27 cellular contexts compared by ENCODE assay signal in the genomic region with DNA sequence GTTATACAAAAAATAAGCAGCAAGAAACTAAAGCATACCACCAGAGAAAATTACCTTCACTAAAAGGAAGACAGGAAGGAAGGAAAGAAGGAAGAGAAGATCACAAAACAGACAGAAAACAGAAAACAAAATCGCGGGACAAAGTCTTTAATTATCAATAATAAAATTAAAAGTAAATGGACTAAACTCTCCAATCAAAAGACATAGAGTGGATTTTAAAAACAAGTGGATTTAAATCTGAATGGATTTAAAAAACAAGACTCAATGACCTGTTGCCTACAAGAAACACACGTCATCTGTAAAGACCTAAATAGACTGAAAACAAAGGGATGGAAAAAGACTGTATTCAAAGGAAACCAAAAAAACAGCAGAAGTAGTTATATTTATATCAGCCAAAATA.
"Had no signal": no experiment of that assay in that cellular context is flagged by ENCODE, and none has a peak within 500 bp of the region (broad histone marks: within the 10 kb centered on the region; RNA-seq: fewer than 3 reads in every experiment).

No MANE protein-coding gene starts in this region.

- H3K27me3 ChIP-seq: stomach, suprapubic skin, testis, thyroid gland, tibial artery, tibial nerve, transverse colon, upper lobe of left lung, upper lobe of right lung, uterus, vagina had no signal

- H3K4me1 ChIP-seq: stomach, suprapubic skin, testis, thyroid gland, tibial artery, tibial nerve, upper lobe of left lung, upper lobe of right lung, uterus, vagina had no signal

- H3K27ac ChIP-seq: stomach, suprapubic skin, testis, thoracic aorta, thyroid gland, tibial artery, tibial nerve, transverse colon, upper lobe of left lung, upper lobe of right lung, uterus, vagina had no signal

- H3K9me3 ChIP-seq: testis, thyroid gland, upper lobe of left lung, upper lobe of right lung, uterus, vagina had no signal

- H3K4me3 ChIP-seq: stomach, suprapubic skin, testis, thoracic aorta, thyroid gland, tibial artery, tibial nerve, transverse colon, upper lobe of left lung, upper lobe of right lung, uterus, vagina had no signal

- DNase-seq: stimulated activated CD4-positive, alpha-beta T cell treated with anti-CD3 and anti-CD28 coated beads, Interleukin-2, amount 100 ng/mL, for 48 hours; stimulated activated CD4-positive, alpha-beta T cell treated with anti-CD3 and anti-CD28 coated beads, Interleukin-4, amount 100 ng/mL, for 1 hour; stimulated activated CD4-positive, alpha-beta T cell treated with anti-CD3 and anti-CD28 coated beads, Interleukin-4, amount 100 ng/mL, for 24 hours; stimulated activated CD4-positive, alpha-beta T cell treated with anti-CD3 and anti-CD28 coated beads, Interleukin-4, amount 100 ng/mL, for 4 hours; stimulated activated CD8-positive, alpha-beta memory T cell treated with anti-CD3 and anti-CD28 coated beads, Interleukin-4, amount 100 ng/mL, for 48 hours; stimulated activated naive B cell treated with anti-CD40 and anti-IgM and Interleukin-4, amounts not matched to agents 10 μg/mL and 1 μg/mL and 100 μg/mL, for 72 hours; stimulated activated naive CD4-positive, alpha-beta T cell; stimulated activated naive CD4-positive, alpha-beta T cell treated with Interleukin-2 at 50 U/mL for 16 hours; stimulated activated naive CD8-positive, alpha-beta T cell treated with anti-CD3 and anti-CD28 coated beads, Interleukin-15, amount 100 ng/mL, for 72 hours; stimulated activated naive CD8-positive, alpha-beta T cell treated with anti-CD3 and anti-CD28 coated beads, Interleukin-15, Interleukin-2, amounts not matched to agents 100 U/mL and 50 U/mL, for 24 hours; stomach; substantia nigra; testis; thyroid gland; tibial artery; transverse colon; trophoblast cell; upper lobe of left lung; upper lobe of right lung; uterus had no signal

- ATAC-seq: stimulated activated effector memory CD8-positive, alpha-beta T cell treated with anti-CD3 and anti-CD28 coated beads, Interleukin-12 subunit alpha, Interleukin-12 subunit beta, amount 100 ng/mL, for 72 hours; stimulated activated memory B cell treated with anti-CD40 and anti-IgM and Interleukin-4, amounts not matched to agents 10 μg/mL and 1 μg/mL and 100 μg/mL, for 72 hours; stimulated activated naive B cell treated with anti-CD40 and anti-IgM and Interleukin-4, amounts not matched to agents 10 μg/mL and 1 μg/mL and 100 μg/mL, for 72 hours; stimulated activated naive CD8-positive, alpha-beta T cell treated with anti-CD3 and anti-CD28 coated beads, Interleukin-15, amount 100 ng/mL, for 72 hours; stimulated activated naive CD8-positive, alpha-beta T cell treated with anti-CD3 and anti-CD28 coated beads, Interleukin-15, Interleukin-2, amounts not matched to agents 100 U/mL and 50 U/mL, for 24 hours; upper lobe of right lung had no signal

- FAIRE-seq: urothelium cell line had no signal

- H3K36me3 ChIP-seq: stomach, suprapubic skin, thoracic aorta, thyroid gland, tibial artery, tibial nerve, transverse colon, upper lobe of left lung, upper lobe of right lung, uterus, vagina had no signal
